8 cellular contexts compared by ENCODE assay signal in the genomic region with DNA sequence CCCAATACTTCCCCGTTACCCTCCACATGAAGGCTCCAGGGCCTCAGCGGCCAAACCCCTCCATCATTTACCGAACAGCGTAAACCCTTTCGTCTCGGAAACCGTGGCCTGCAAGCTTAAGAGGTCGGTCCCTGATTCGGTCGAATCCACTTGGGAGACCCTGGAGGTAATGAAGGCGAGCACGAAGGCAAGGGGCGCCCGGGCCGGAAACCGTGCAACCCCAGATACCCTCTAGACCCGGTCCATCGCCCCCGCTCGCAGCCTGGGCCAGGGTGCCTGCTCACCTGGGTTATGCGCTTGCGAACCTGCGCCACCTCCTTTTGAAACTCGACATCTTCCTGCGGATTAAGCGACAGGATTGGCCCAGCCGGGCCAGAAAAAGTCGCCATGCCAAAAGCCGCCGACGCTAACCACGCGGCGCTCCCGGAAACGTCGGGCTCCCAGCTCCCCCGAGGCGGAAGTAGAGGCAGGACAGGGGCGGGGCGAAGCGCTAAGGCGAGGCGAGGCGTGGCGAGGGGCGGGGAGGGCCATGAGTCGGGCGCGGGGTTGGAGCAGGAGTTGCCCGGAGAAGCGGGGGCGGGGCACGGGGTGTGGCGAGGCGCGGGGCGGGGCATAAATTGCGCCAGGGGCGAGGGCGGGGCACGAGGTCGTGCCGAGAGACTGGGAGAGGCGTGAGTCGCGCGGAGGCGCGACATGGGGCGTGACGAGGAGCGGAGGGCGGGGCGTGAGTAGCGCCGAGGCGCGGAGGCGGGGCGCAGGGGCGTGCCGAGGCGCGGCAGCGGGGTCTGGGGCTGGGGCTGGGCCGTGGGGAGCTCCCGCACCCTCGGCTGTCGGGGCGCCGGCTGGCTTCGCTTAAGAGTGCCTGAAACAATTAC. TPM values are rescaled to one million over a fixed set of nuclear protein-coding genes. Genes with fewer than 3 reads are reported as not detected.
DNase-seq lines count a peak whose midpoint lies in the region; ATAC-seq, FAIRE-seq and TF ChIP-seq lines count a peak whose summit lies in the region.

A gene (minus strand): TSS at position 414 of the 875 bp plus-strand sequence. CDS start 25 bp downstream, at position 389.

- H2AFZ ChIP-seq in HepG2 (ENCODE audit: low read length), result no peak within 1 kb of the TSS

- peak within 1 kb of the TSS; percentile 87 for H3K4me3 ChIP-seq in CD4-positive, CD25-positive, alpha-beta regulatory T cell (ENCODE audit: low read depth, low read length)
- H3K4me3 ChIP-seq in HepG2 (replicated peaks in 1 of 3; ENCODE audit: insufficient read depth in 1 of 3, low read depth in 2 of 3, low read length in 3 of 3), result peak within 1 kb of the TSS; percentile 87 to 100 (median 91)

- peak; percentile 99 to 100 (median 99) for DNase-seq in CD4-positive, CD25-positive, alpha-beta regulatory T cell
- peak; percentile 99 for DNase-seq in NCI-H82 (lab: John Stamatoyannopoulos, UW)
- DNase-seq in activated CD4-positive, alpha-beta T cell treated with anti-CD3 and anti-CD28 coated beads, Interleukin-2, amount 50 U/mL, for 48 hours, result peak; percentile 100
- DNase-seq in dermis blood vessel endothelial cell, result peak; percentile 98
- DNase-seq in HepG2 (ENCODE audit: low spot score), result peak; percentile 96
- peak; percentile 100 for DNase-seq in stimulated activated CD4-positive, alpha-beta T cell treated with anti-CD3 and anti-CD28 coated beads, Interleukin-2, amount 100 ng/mL, for 48 hours

- intact Hi-C loops in HepG2 (cut with micrococcal nuclease; ENCODE audit: unreplicated experiment), result loop anchor here (2.0 to 5.0 kb wide), 2 partner anchors 18 to 204 kb away; a partner anchor contains a TSS

- peaks cover 29% of the 10 kb centered on the region for H3K4me1 ChIP-seq in CD4-positive, CD25-positive, alpha-beta regulatory T cell (ENCODE audit: control insufficient read depth, insufficient read depth, low read length, poor library complexity, severe bottlenecking)
- H3K4me1 ChIP-seq in HepG2 (ENCODE audit: insufficient read depth, low read length), result peaks cover 27% of the 10 kb centered on the region

- peak; percentile 37 for TF ChIP-seq RAD21 in HepG2 (CRISPR knock-in tag; IDR thresholded peaks at IDR 0.05)

- H3K9me3 ChIP-seq in CD4-positive, CD25-positive, alpha-beta regulatory T cell (ENCODE audit: control insufficient read depth in 2 of 2, low read length in 2 of 2), result no peaks in the 10 kb centered on the region
- H3K9me3 ChIP-seq in HepG2 (ENCODE audit: low read length), result no peaks in the 10 kb centered on the region

- in situ Hi-C loops in HepG2 (cut with HindIII; ENCODE audit: extremely low pct_ligation_motif_present, low pct_unique_long_range_greater_than_20kb), result no loop called here

- peaks cover 15 to 55% (median 22%) of the 10 kb centered on the region in 4 donors for H3K4me1 Mint-ChIP-seq in CD4-positive, CD25-positive, alpha-beta regulatory T cell

- peaks cover 23% of the 10 kb centered on the region for H3K79me2 ChIP-seq in HepG2 (ENCODE audit: insufficient read depth, low read length)

- WGBS in HepG2 (ENCODE audit: low lambda C conversion rate), result 2% methylated on average over 77 of the region's 93 CpGs

- ATAC-seq in CD4-positive, CD25-positive, alpha-beta regulatory T cell (ENCODE audit: low read depth in 2 of 2), result peak; percentile 90 to 92
- ATAC-seq in GM19452 (IDR thresholded peaks at IDR 0.05; ENCODE audit: unreplicated experiment) (peak; percentile 95), HG03575 (IDR thresholded peaks at IDR 0.05; ENCODE audit: extremely low read depth, insufficient number of reproducible peaks, low FRiP score, unreplicated experiment) (peak; percentile 46), HepG2 (peak; percentile 95)

- peak in 1 of 2 experiments; percentile 7; a peak in 1 of 4 replicates for TF ChIP-seq EP300 in HepG2 (IDR thresholded peaks at IDR 0.05; ENCODE audit: low read depth in 2 of 2, low read length in 2 of 2)
- peak; percentile 42; the same call in 1 of the 2 replicates for TF ChIP-seq EP300 in HepG2 (CRISPR knock-in tag; IDR thresholded peaks at IDR 0.05; ENCODE audit: borderline replicate concordance)

- POLR2A ChIA-PET in HepG2 (lab: Yijun Ruan, JAX), result interaction anchor here (0.6 to 4.1 kb wide), 19 partner anchors 10 to 206 kb away, joined by 3 to 44 read pairs (median 5); a partner anchor contains a TSS

- peak within 1 kb of the TSS; percentile 82 for H3K9ac ChIP-seq in HepG2 (ENCODE audit: insufficient read depth, low read depth, low read length)

- no peak for FAIRE-seq in HepG2 (lab: Jason Lieb, UNC)

- H3K27me3 Mint-ChIP-seq in CD4-positive, CD25-positive, alpha-beta regulatory T cell, result no peaks in the 10 kb centered on the region

- peak within 1 kb of the TSS; percentile 95 to 97 (median 96) for H3K4me3 Mint-ChIP-seq in CD4-positive, CD25-positive, alpha-beta regulatory T cell

- H3K4me2 ChIP-seq in HepG2 (ENCODE audit: low read depth, low read length), result peak within 1 kb of the TSS; percentile 79

- TF ChIP-seq POLR2A in HepG2 (IDR thresholded peaks at IDR 0.05; ENCODE audit: insufficient read depth in 1 of 2, low read depth in 2 of 2, low read length in 2 of 2), result peak; percentile 75 to 84

- no peaks in the 10 kb centered on the region for H3K9me3 Mint-ChIP-seq in CD4-positive, CD25-positive, alpha-beta regulatory T cell

- no peak; the same call in none of the 2 replicates for TF ChIP-seq CTCF in HepG2 (CRISPR knock-in tag; IDR thresholded peaks at IDR 0.05)

- peak within 1 kb of the TSS; percentile 95 to 98 (median 98) for H3K27ac Mint-ChIP-seq in CD4-positive, CD25-positive, alpha-beta regulatory T cell

- CTCF ChIA-PET in HepG2 (lab: Yijun Ruan, JAX; ENCODE audit: low intra/inter-chr PET ratio, low total read pairs), result no interaction called here

- H3K36me3 ChIP-seq in CD4-positive, CD25-positive, alpha-beta regulatory T cell (ENCODE audit: control insufficient read depth, insufficient read depth, low read length), result peaks cover 22% of the 10 kb centered on the region
- peaks cover 2 to 19% of the 10 kb centered on the region in 2 experiments; a peak in 4 of 5 replicates for H3K36me3 ChIP-seq in HepG2 (replicated peaks in 1 of 2; ENCODE audit: control insufficient read depth in 1 of 2, insufficient read depth in 2 of 2, low read length in 2 of 2)

- peaks cover 3% of the 10 kb centered on the region for H3K36me3 Mint-ChIP-seq in CD4-positive, CD25-positive, alpha-beta regulatory T cell

- H3K27ac ChIP-seq in CD4-positive, CD25-positive, alpha-beta regulatory T cell (ENCODE audit: insufficient read depth, low read length, poor library complexity, severe bottlenecking), result peak within 1 kb of the TSS; percentile 89
- peak within 1 kb of the TSS; percentile 66 for H3K27ac ChIP-seq in HepG2 (ENCODE audit: extremely low read length, insufficient read depth, low read length)

- 0 out of 2 replicates have a peak, but pooled peaks cover 3% of the 10 kb centered on the region for H4K20me1 ChIP-seq in HepG2 (ENCODE audit: insufficient read depth, low read length)

- no peaks in the 10 kb centered on the region for H3K27me3 ChIP-seq in CD4-positive, CD25-positive, alpha-beta regulatory T cell (ENCODE audit: control insufficient read depth, insufficient read depth, low read length)
- H3K27me3 ChIP-seq in HepG2 (ENCODE audit: control insufficient read depth in 1 of 2, insufficient read depth in 2 of 2, low read length in 2 of 2), result peaks cover 2 to 25% of the 10 kb centered on the region in 2 experiments; a peak in 2 of 5 replicates

- BruUV-seq in HepG2 (replicated peaks; lab: Mats Ljungman, UMichigan), result no TSS peak

RNA-seq across cellular contexts. Expression of the gene that starts here (rescaled TPM):
- 27.7 TPM for total RNA-seq in CD4-positive, CD25-positive, alpha-beta regulatory T cell
- polyA plus RNA-seq in CD4-positive, CD25-positive, alpha-beta regulatory T cell, result 10 to 100 TPM; 60.4 to 82.5 (median 69.2) TPM
- total RNA-seq in dermis blood vessel endothelial cell (45.1 and 75.9 TPM in 2 replicates), HepG2 (2016; rRNA removed; fragmentation: Illumina TruSeq; extraction: Trizol) (105 and 178 TPM in 2 replicates)
- total RNA-seq in HepG2 (2016; cell fraction: cytosol; rRNA removed; fragmentation: Illumina TruSeq; extraction: Trizol; ENCODE audit: low read depth), result 18.3 and 18.6 TPM in 2 replicates
- 106 and 182 TPM in 2 replicates for total RNA-seq in HepG2 (2016; cell fraction: insoluble cytoplasmic fraction; rRNA removed; fragmentation: Illumina TruSeq; extraction: Trizol)
- total RNA-seq in HepG2 (2016; cell fraction: membrane; rRNA removed; fragmentation: Illumina TruSeq; extraction: Trizol), result 33.2 and 34.0 TPM in 2 replicates
- total RNA-seq in HepG2 (2016; cell fraction: nucleus; rRNA removed; fragmentation: Illumina TruSeq; extraction: Trizol), result 39.8 and 54.5 TPM in 2 replicates
- polyA plus RNA-seq in HepG2 (2011; rRNA removed), result 14.9 and 19.6 TPM in 2 replicates
- 9.0 and 13.7 TPM in 2 replicates for polyA plus RNA-seq in HepG2 (2011; cell fraction: cytosol; rRNA removed)
- 5.2 and 12.4 TPM in 2 replicates for polyA plus RNA-seq in HepG2 (2011; cell fraction: nucleus; rRNA removed)
- 39.3 and 65.4 TPM in 2 replicates for polyA plus RNA-seq in HepG2 (2012)
- 14.4 and 19.1 TPM in 2 replicates for polyA plus RNA-seq in HepG2 (2016; cell fraction: cytosol; fragmentation: Illumina TruSeq; extraction: Trizol; ENCODE audit: low read depth)
- polyA plus RNA-seq in HepG2 (2016; cell fraction: insoluble cytoplasmic fraction; fragmentation: Illumina TruSeq; extraction: Trizol; ENCODE audit: low read depth), result 191 and 215 TPM in 2 replicates
- polyA plus RNA-seq in HepG2 (2016; cell fraction: membrane; fragmentation: Illumina TruSeq; extraction: Trizol; ENCODE audit: low read depth), result 25.3 and 26.0 TPM in 2 replicates
- polyA plus RNA-seq in HepG2 (2016; cell fraction: nucleus; fragmentation: Illumina TruSeq; extraction: Trizol; ENCODE audit: insufficient read depth, low read depth), result 82.1 and 84.7 TPM in 2 replicates
- polyA minus RNA-seq in HepG2 (2011; rRNA and poly(A)+ RNA removed; ENCODE audit: low replicate concordance), result 9.1 and 13.2 TPM in 2 replicates
- polyA minus RNA-seq in HepG2 (2011; cell fraction: cytosol; rRNA and poly(A)+ RNA removed), result 8.3 and 8.9 TPM in 2 replicates
- 15.1 and 22.1 TPM in 2 replicates for polyA minus RNA-seq in HepG2 (2011; cell fraction: nucleus; rRNA and poly(A)+ RNA removed)

Comparison
In these comparisons a context has a peak if more than half of its experiments do, and no peak if none do; other contexts are left out.
1. Peak in every context shown above with its lines: DNase-seq, ATAC-seq, H3K4me3 ChIP-seq and H3K27ac ChIP-seq.